8 cellular contexts compared by ENCODE assay signal in the genomic region with DNA sequence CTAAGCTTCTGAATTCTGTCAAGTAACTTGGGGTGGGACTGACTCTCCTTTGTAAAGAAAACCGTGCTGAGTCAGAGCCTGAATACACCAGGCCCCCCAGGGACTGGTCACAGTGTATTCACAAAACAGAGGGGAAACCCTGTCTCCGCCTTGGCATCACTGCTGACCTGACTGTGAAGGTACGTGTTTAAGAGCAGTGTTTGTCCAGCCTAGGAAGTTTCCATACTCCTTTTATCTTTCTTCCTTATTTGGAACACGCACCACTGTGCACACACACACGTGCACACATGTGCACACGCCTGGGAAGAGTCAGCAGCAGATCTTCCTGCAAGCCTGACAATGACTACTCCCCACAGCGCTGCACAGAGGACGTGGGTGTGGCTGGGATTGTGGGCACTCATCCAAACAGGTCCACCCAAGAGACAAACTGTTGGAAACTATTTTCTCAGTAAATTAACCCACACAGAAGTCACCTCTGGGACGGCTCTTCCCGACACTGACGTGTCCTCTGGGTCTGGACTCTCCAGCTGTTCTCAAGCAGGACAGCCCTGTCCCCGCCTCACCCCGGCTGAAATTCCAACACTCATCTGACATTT.
DNase-seq lines count a peak whose midpoint lies in the region; ATAC-seq and TF ChIP-seq lines count a peak whose summit lies in the region.

No MANE protein-coding gene starts in this region.

- no peak overlapping the region for H3K27ac ChIP-seq in spleen

- peaks cover 0 to 21% (median 0%) of the 10 kb centered on the region in 6 donors for H3K4me1 ChIP-seq in spleen

- no peaks in the 10 kb centered on the region for H3K9me3 ChIP-seq in spleen

- TF ChIP-seq CTCF in spleen (IDR thresholded peaks at IDR 0.05 in 8 of 11, conservative IDR thresholded peaks at IDR 0.05 in 3 of 11): no peak

- ATAC-seq in GM19463 (IDR thresholded peaks at IDR 0.05; ENCODE audit: unreplicated experiment): peak; percentile 96
- ATAC-seq in HG03460 (IDR thresholded peaks at IDR 0.05; ENCODE audit: unreplicated experiment): peak; percentile 89
- ATAC-seq in HG03135 (IDR thresholded peaks at IDR 0.05; ENCODE audit: unreplicated experiment): no peak

- H3K36me3 ChIP-seq in spleen: no peaks in the 10 kb centered on the region

- peak; percentile 74 for DNase-seq in fibroblast of gingiva (ENCODE audit: low read depth)
- peak; percentile 73 for DNase-seq in skeletal muscle cell (ENCODE audit: low read depth)
- no peak for DNase-seq in NK-92 (lab: John Stamatoyannopoulos, UW; ENCODE audit: unreplicated experiment)
- DNase-seq in spleen: no peak
- no peak for DNase-seq in activated CD4-positive, alpha-beta T cell treated with anti-CD3 and anti-CD28 coated beads for 4 hours

- intact Hi-C loops in spleen (cut with DNase I; ENCODE audit: low total_unique reads): no loop called here

- H3K4me3 ChIP-seq in skeletal muscle cell (ENCODE audit: low read depth, low read length) (no peak overlapping the region), spleen (no peak overlapping the region)

- TF ChIP-seq POLR2A in spleen (IDR thresholded peaks at IDR 0.05): no peak

- 56 to 74% (median 70%) methylated on average over 13 of the region's 13 CpGs for WGBS in spleen, 5 donors

- H3K27me3 ChIP-seq in spleen (replicated peaks in 1 of 7): no peaks in the 10 kb centered on the region

Comparison
In these comparisons a context has a peak if more than half of its experiments do, and no peak if none do; other contexts are left out.
1. DNase-seq: peak in fibroblast of gingiva (single experiment) and skeletal muscle cell (single experiment); none in NK-92 (single experiment), spleen (single experiment) and activated CD4-positive, alpha-beta T cell treated with anti-CD3 and anti-CD28 coated beads for 4 hours (0 of 2).